Comparison of ENCODE assay signal across 8 cellular contexts in genomic region chr17:2399572-2400473, GRCh38. TPM values are rescaled to one million over a fixed set of nuclear protein-coding genes. Genes with fewer than 3 reads are reported as not detected.
DNase-seq lines count a peak whose midpoint lies in the region; ATAC-seq and TF ChIP-seq lines count a peak whose summit lies in the region.

No MANE protein-coding gene starts in this region.

- H3K4me1 ChIP-seq in foreskin keratinocyte (peaks cover 6% of the 10 kb centered on the region), neuron (ENCODE audit: insufficient read depth, low read length) (peaks cover 49% of the 10 kb centered on the region), stomach smooth muscle (ENCODE audit: control insufficient read depth, insufficient read depth, low read length) (peaks cover 77% of the 10 kb centered on the region)

- peak; percentile 7 for TF ChIP-seq CTCF in foreskin keratinocyte (conservative IDR thresholded peaks at IDR 0.05)

- peak overlapping the region; percentile 96 for H3K27ac ChIP-seq in foreskin keratinocyte
- peak overlapping the region; percentile 99 for H3K27ac ChIP-seq in stomach smooth muscle (ENCODE audit: low read length)

- peak overlapping the region; percentile 94 to 100 for H3K9ac ChIP-seq in stomach smooth muscle (ENCODE audit: low read length in 2 of 2)

- ATAC-seq in GM21825 (IDR thresholded peaks at IDR 0.05; ENCODE audit: unreplicated experiment): peak; percentile 33
- ATAC-seq in foreskin keratinocyte: peak; percentile 63

- no peaks in the 10 kb centered on the region for H3K27me3 ChIP-seq in foreskin keratinocyte
- H3K27me3 ChIP-seq in neuron (ENCODE audit: insufficient read depth, low read length): no peaks in the 10 kb centered on the region
- H3K27me3 ChIP-seq in stomach smooth muscle (ENCODE audit: control insufficient read depth in 1 of 2, insufficient read depth in 2 of 2, low read length in 2 of 2): no peaks in the 10 kb centered on the region

- H3K9me3 ChIP-seq in neuron (ENCODE audit: low read length) (no peaks in the 10 kb centered on the region), stomach smooth muscle (ENCODE audit: control insufficient read depth in 2 of 2, low read length in 2 of 2) (no peaks in the 10 kb centered on the region)

- peak overlapping the region; percentile 96 for H3K4me3 ChIP-seq in neuron (ENCODE audit: low read length)
- H3K4me3 ChIP-seq in stomach smooth muscle (ENCODE audit: low read length in 2 of 2): peak overlapping the region; percentile 96

- DNase-seq in EL: peak; percentile 97
- DNase-seq in LHCN-M2 (ENCODE audit: low read depth): peak; percentile 89
- DNase-seq in SHP77 treated with DMSO at 0.1 percent for 48 hours (lab: John Stamatoyannopoulos, UW): peak; percentile 90
- peak; percentile 76 to 89 (median 82) for DNase-seq in activated naive CD4-positive, alpha-beta T cell (lab: John Stamatoyannopoulos, UW)
- DNase-seq in foreskin keratinocyte: peak; percentile 92 to 95

- H3K36me3 ChIP-seq in neuron (ENCODE audit: insufficient read depth, low read length) (no peaks in the 10 kb centered on the region), stomach smooth muscle (ENCODE audit: control insufficient read depth in 2 of 2, insufficient read depth in 2 of 2, low read length in 2 of 2) (no peaks in the 10 kb centered on the region)

- no peak overlapping the region for H2AFZ ChIP-seq in neuron (ENCODE audit: low read depth, low read length)

RNA-seq across cellular contexts. Expression of gene MNT, which starts 1.0 kb away (rescaled TPM):
- 6.3 and 6.8 TPM in 2 replicates for total RNA-seq in LHCN-M2 (2014; rRNA removed)
- 7.8 TPM for polyA plus RNA-seq in LHCN-M2 (2012)
- 5.3 and 5.9 TPM in 2 replicates for total RNA-seq in foreskin keratinocyte
- polyA plus RNA-seq in foreskin keratinocyte: 4.5 and 4.7 TPM in 2 replicates

Comparison
In these comparisons a context has a peak if more than half of its experiments do, and no peak if none do; other contexts are left out.
1. Peak in every context shown above with its lines: DNase-seq, ATAC-seq, H3K4me3 ChIP-seq and H3K27ac ChIP-seq.